Comparison of ENCODE assay signal across 8 cellular contexts in the genomic region with DNA sequence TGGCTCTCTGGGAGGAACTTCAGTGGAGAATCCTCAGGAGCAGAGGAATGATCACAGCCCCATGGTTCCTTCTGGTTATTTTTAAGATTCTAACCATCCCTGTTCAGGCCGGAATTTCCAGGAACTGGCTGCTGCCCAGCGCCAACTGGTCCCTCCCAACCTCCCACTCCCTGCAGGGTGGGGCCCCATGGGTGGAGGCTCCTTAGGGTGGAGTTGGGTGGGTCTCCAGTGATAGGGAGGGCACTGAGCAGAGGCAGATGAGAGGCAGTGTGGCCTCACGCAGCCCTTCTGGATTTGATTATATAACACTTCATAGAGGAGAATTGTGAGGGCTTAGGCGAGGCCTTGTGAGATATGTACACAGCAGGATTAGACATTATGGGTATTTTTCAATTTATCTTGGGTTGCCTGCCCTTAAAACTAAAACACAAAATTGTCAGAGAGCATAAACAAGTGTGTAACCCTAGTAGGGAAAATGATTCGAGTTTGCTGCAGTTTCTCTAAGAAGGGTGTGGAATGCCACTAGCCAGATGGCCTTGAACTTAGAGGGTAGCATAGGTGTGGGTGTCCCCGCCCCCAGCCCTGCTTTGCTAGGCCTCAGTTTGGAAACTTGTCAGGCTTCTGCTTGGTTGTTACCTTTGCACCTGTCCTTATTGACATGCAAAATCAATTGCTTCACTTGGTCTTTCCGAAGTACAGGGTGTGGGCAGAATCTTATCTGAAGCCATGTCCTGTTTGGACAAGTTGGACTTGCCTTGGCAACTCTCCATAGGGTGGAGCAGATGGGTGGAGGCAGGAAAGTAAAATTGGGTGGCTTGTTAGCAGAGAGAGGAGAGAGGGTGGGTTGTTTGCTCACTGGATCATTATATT. TPM values are rescaled to one million over a fixed set of nuclear protein-coding genes. Genes with fewer than 3 reads are reported as not detected.
DNase-seq lines count a peak whose midpoint lies in the region; ATAC-seq and TF ChIP-seq lines count a peak whose summit lies in the region.

No MANE protein-coding gene starts in this region.

- no peak for TF ChIP-seq POLR2A in gastrocnemius medialis (IDR thresholded peaks at IDR 0.05)

- peak overlapping the region; percentile 54 for H3K4me3 Mint-ChIP-seq in activated T-cell treated with anti-CD3 and anti-CD28 coated beads, Interleukin-2, amount 50 U/mL, for 4 hours

- H3K27me3 Mint-ChIP-seq in activated T-cell treated with anti-CD3 and anti-CD28 coated beads, Interleukin-2, amount 50 U/mL, for 4 hours (ENCODE audit: low read depth): no peaks in the 10 kb centered on the region

- H3K9me3 ChIP-seq in WERI-Rb-1 (ENCODE audit: severe bottlenecking): no peaks in the 10 kb centered on the region
- no peaks in the 10 kb centered on the region for H3K9me3 ChIP-seq in cardiac muscle cell (ENCODE audit: low read depth)
- H3K9me3 ChIP-seq in gastrocnemius medialis: no peaks in the 10 kb centered on the region

- peak overlapping the region; percentile 34 for H3K27ac ChIP-seq in WERI-Rb-1
- H3K27ac ChIP-seq in cardiac muscle cell: peak overlapping the region; percentile 58
- peak overlapping the region; percentile 69 to 98 (median 72) for H3K27ac ChIP-seq in gastrocnemius medialis

- no peaks in the 10 kb centered on the region; the same call in 1 of the 2 replicates for H3K36me3 ChIP-seq in WERI-Rb-1
- no peaks in the 10 kb centered on the region for H3K36me3 ChIP-seq in cardiac muscle cell
- H3K36me3 ChIP-seq in gastrocnemius medialis: no peaks in the 10 kb centered on the region

- in situ Hi-C loops in gastrocnemius medialis (cut with MboI; ENCODE audit: low sequenced_read_pairs in 4 of 4): loop anchor here (5.0 to 10.0 kb wide), 5 partner anchors 356 to 499 kb away; no protein-coding TSS in a partner anchor

- H3K27me3 ChIP-seq in WERI-Rb-1 (ENCODE audit: insufficient read depth, low read depth, severe bottlenecking) (no peaks in the 10 kb centered on the region), cardiac muscle cell (no peaks in the 10 kb centered on the region), gastrocnemius medialis (no peaks in the 10 kb centered on the region)

- intact Hi-C loops in gastrocnemius medialis (cut with DNase I; ENCODE audit: low total_unique reads): loop anchor here (10.0 kb wide), 1 partner anchor 279 kb away; no protein-coding TSS in a partner anchor

- no peak for TF ChIP-seq CTCF in WERI-Rb-1 (IDR thresholded peaks at IDR 0.05; ENCODE audit: low read depth, low read length)
- no peak for TF ChIP-seq CTCF in cardiac muscle cell (IDR thresholded peaks at IDR 0.05; ENCODE audit: low read depth, low read length)
- TF ChIP-seq CTCF in gastrocnemius medialis (IDR thresholded peaks at IDR 0.05 in 4 of 5, conservative IDR thresholded peaks at IDR 0.05 in 1 of 5): no peak

- H3K4me1 ChIP-seq in cardiac muscle cell (ENCODE audit: low read depth) (peaks cover 48% of the 10 kb centered on the region), gastrocnemius medialis (peaks cover 85 to 93% of the 10 kb centered on the region in 2 donors)

- no peak overlapping the region for H3K4me3 ChIP-seq in WERI-Rb-1 (ENCODE audit: low read depth, low read length)
- H3K4me3 ChIP-seq in cardiac muscle cell: no peak overlapping the region
- peak overlapping the region in 2 of 4 donors; percentile 6 to 8 for H3K4me3 ChIP-seq in gastrocnemius medialis

- H3K9me3 Mint-ChIP-seq in activated T-cell treated with anti-CD3 and anti-CD28 coated beads, Interleukin-2, amount 50 U/mL, for 4 hours: no peaks in the 10 kb centered on the region

- peaks cover 91% of the 10 kb centered on the region for H3K4me1 Mint-ChIP-seq in activated T-cell treated with anti-CD3 and anti-CD28 coated beads, Interleukin-2, amount 50 U/mL, for 4 hours (ENCODE audit: low read depth)

- no peak for DNase-seq in activated T-cell treated with anti-CD3 and anti-CD28 coated beads, Interleukin-2, amount 50 U/mL, for 4 hours
- no peak for DNase-seq in activated T-cell treated with anti-CD3 and anti-CD28 coated beads, Interleukin-2, amount 50 U/mL, for 1 hour
- DNase-seq in WERI-Rb-1: peak; percentile 39
- peak in 1 of 2 donors; percentile 25 for DNase-seq in cardiac muscle cell (ENCODE audit: low read depth in 1 of 2, low spot score in 1 of 2)
- DNase-seq in gastrocnemius medialis: peak; percentile 22 to 29

- no peak for ATAC-seq in activated T-cell treated with anti-CD3 and anti-CD28 coated beads, Interleukin-2, amount 50 U/mL, for 4 hours
- ATAC-seq in gastrocnemius medialis: peak; percentile 33 to 35
- ATAC-seq in GM21786 (IDR thresholded peaks at IDR 0.05; ENCODE audit: unreplicated experiment): no peak
- ATAC-seq in HG02840 (IDR thresholded peaks at IDR 0.05; ENCODE audit: low FRiP score, unreplicated experiment): no peak
- ATAC-seq in GM19463 (IDR thresholded peaks at IDR 0.05; ENCODE audit: unreplicated experiment): no peak

- peaks cover 2% of the 10 kb centered on the region for H3K36me3 Mint-ChIP-seq in activated T-cell treated with anti-CD3 and anti-CD28 coated beads, Interleukin-2, amount 50 U/mL, for 4 hours (ENCODE audit: insufficient read depth)

RNA-seq across cellular contexts. Expression of a gene that starts 9.3 kb away (rescaled TPM):
- total RNA-seq in activated T-cell treated with anti-CD3 and anti-CD28 coated beads, Interleukin-2, amount 50 U/mL, for 4 hours: 10 to 100 TPM in 2 of 3 donors, 1 to 10 TPM in 1; 9.9 to 12.6 (median 10.9) TPM
- total RNA-seq in cardiac muscle cell (12.1 and 14.9 TPM in 2 replicates), gastrocnemius medialis (10 to 100 TPM; 12.7 to 26.5 (median 19.4) TPM)
- 11.5 and 24.7 TPM in 2 replicates for polyA plus RNA-seq in cardiac muscle cell

Comparison
In these comparisons a context has a peak if more than half of its experiments do, and no peak if none do; other contexts are left out.
1. ATAC-seq: peak in gastrocnemius medialis (2 of 2); none in activated T-cell treated with anti-CD3 and anti-CD28 coated beads, Interleukin-2, amount 50 U/mL, for 4 hours (0 of 2), GM21786 (single experiment), HG02840 (single experiment) and GM19463 (single experiment).
2. DNase-seq: peak in WERI-Rb-1 (single experiment) and gastrocnemius medialis (2 of 2); none in activated T-cell treated with anti-CD3 and anti-CD28 coated beads, Interleukin-2, amount 50 U/mL, for 4 hours (single experiment) and activated T-cell treated with anti-CD3 and anti-CD28 coated beads, Interleukin-2, amount 50 U/mL, for 1 hour (single experiment).
3. Peak in every context shown above with its lines, with median percentiles within 50 percentile points of each other: H3K27ac ChIP-seq.